ENCODE assay signal across 1 cellular context in the genomic region with DNA sequence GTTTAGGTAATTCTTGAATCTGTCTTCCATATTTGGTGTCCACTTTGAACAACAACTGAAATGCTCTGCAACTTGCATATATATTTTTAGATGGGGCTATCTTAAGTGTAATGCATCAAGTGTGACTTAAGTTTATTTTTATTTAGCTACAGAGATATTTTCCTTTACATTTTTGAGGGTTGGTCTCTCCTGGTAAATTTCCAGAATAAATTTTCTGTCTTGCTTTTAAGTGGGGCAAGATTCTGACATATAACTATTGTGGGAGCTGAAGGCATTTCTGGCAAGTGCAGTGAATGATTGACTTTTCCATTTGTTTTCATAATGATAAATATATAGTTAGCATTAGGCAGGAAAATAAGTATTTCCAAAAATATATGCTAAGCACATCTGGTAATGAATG.
TF ChIP-seq lines count a peak whose summit lies in the region.

No MANE protein-coding gene starts in this region.

TF ChIP-seq in SK-N-SH, 30 proteins besides CTCF, POLR2A, EP300 and RAD21 (continued from another document):
- TF ChIP-seq, protein P1, sequence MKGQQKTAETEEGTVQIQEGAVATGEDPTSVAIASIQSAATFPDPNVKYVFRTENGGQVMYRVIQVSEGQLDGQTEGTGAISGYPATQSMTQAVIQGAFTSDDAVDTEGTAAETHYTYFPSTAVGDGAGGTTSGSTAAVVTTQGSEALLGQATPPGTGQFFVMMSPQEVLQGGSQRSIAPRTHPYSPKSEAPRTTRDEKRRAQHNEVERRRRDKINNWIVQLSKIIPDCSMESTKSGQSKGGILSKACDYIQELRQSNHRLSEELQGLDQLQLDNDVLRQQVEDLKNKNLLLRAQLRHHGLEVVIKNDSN (IDR thresholded peaks at IDR 0.05; ENCODE audit: borderline replicate concordance, low read depth) = no peak
- TF ChIP-seq FOXM1 (IDR thresholded peaks at IDR 0.05; ENCODE audit: low read depth) = no peak
- TF ChIP-seq JUND (IDR thresholded peaks at IDR 0.05) = no peak
